Comparison of ENCODE assay signal across 13 cellular contexts in the genomic region with DNA sequence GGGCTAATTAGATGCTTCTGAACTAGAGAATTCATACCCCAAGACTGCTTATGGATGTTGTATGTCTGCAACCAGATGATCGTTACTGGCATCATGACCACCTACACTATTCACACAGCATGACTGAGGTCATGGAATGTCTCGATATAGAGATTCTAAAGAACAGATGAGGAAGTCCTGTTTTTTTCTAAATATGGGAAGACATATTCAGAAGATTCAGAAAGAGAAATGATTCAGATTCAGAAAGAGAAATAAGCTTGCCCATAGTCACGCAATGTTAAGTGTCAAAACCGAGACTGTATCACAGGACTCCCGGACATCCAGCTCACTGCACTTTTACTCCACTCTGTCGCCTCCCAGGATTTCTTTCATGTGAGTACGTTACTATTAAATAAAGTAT.
A peak's percentile ranks its signal among the peaks of the same experiment; 100 is the strongest.
DNase-seq lines count a peak whose midpoint lies in the region; ATAC-seq, FAIRE-seq and TF ChIP-seq lines count a peak whose summit lies in the region.
"Had no signal": no experiment of that assay in that cellular context is flagged by ENCODE, and none has a peak within 500 bp of the region (broad histone marks: within the 10 kb centered on the region; RNA-seq: fewer than 3 reads in every experiment).

No MANE protein-coding gene starts in this region.

- H3K9me3 Mint-ChIP-seq in activated CD4-positive, alpha-beta T cell treated with anti-CD3 and anti-CD28 coated beads, Interleukin-2, amount 10 ng/mL, durations not matched to agents 7 days and 5 days: no peaks in the 10 kb centered on the region
- H3K9me3 Mint-ChIP-seq: H9 had no signal

- no peak for TF ChIP-seq POLR2A in ovary (IDR thresholded peaks at IDR 0.05)

- TF ChIP-seq EP300 in ovary (IDR thresholded peaks at IDR 0.05): no peak

- H3K27ac Mint-ChIP-seq in activated CD4-positive, alpha-beta T cell treated with anti-CD3 and anti-CD28 coated beads, Interleukin-2, amount 10 ng/mL, durations not matched to agents 7 days and 5 days: peak overlapping the region; percentile 81
- H3K27ac Mint-ChIP-seq: H9 had no signal

- no peak overlapping the region for H3K4me3 ChIP-seq in keratinocyte (ENCODE audit: control insufficient read depth in 2 of 3, extremely low read depth in 1 of 3, insufficient read depth in 2 of 3, low read depth in 1 of 3, low read length in 3 of 3)
- H3K4me3 ChIP-seq in ovary: no peak overlapping the region
- H3K4me3 ChIP-seq: transverse colon had no signal

- CTCF ChIA-PET in activated CD4-positive, alpha-beta T cell treated with anti-CD3 and anti-CD28 coated beads, Interleukin-2, amount 10 ng/mL, durations not matched to agents 7 days and 5 days (lab: Charles Lee): interaction anchor here (0.8 to 4.0 kb wide), 7 partner anchors 10 to 23 kb away, joined by 3 to 21 read pairs (median 7); no protein-coding TSS in a partner anchor

- H3K9me3 ChIP-seq in keratinocyte (ENCODE audit: control insufficient read depth, low read depth, low read length) (no peaks in the 10 kb centered on the region), ovary (no peaks in the 10 kb centered on the region)
- H3K9me3 ChIP-seq: transverse colon had no signal

- no peak overlapping the region for H2AFZ ChIP-seq in keratinocyte (ENCODE audit: control insufficient read depth, low read length)

- H3K4me1 ChIP-seq in keratinocyte (ENCODE audit: control insufficient read depth, extremely low read depth, insufficient read depth, low read length) (peaks cover 64% of the 10 kb centered on the region), ovary (ENCODE audit: insufficient read depth) (no peaks in the 10 kb centered on the region)

- TF ChIP-seq CTCF in keratinocyte (optimal IDR thresholded peaks at IDR 0.05 in 1 of 3, IDR thresholded peaks at IDR 0.05 in 1 of 3, conservative IDR thresholded peaks at IDR 0.05 in 1 of 3; ENCODE audit: extremely low read depth in 1 of 3, insufficient read depth in 2 of 3, low read length in 3 of 3): no peak
- TF ChIP-seq CTCF in ovary (IDR thresholded peaks at IDR 0.05): no peak

- H3K27ac ChIP-seq in keratinocyte (ENCODE audit: control insufficient read depth, insufficient read depth, low read length) (no peak overlapping the region), ovary (no peak overlapping the region)
- H3K27ac ChIP-seq: transverse colon had no signal

- ATAC-seq in GM19455 (IDR thresholded peaks at IDR 0.05; ENCODE audit: unreplicated experiment) (peak; percentile 61), HG03280 (IDR thresholded peaks at IDR 0.05; ENCODE audit: unreplicated experiment) (peak; percentile 53), HG03469 (IDR thresholded peaks at IDR 0.05; ENCODE audit: unreplicated experiment) (no peak)

- H3K36me3 ChIP-seq in keratinocyte (ENCODE audit: control insufficient read depth in 2 of 2, extremely low read depth in 1 of 2, insufficient read depth in 2 of 2, low read length in 2 of 2) (no peaks in the 10 kb centered on the region), ovary (no peaks in the 10 kb centered on the region)
- H3K36me3 ChIP-seq: transverse colon had no signal

- peak overlapping the region; percentile 58 for H3K4me3 Mint-ChIP-seq in activated CD4-positive, alpha-beta T cell treated with anti-CD3 and anti-CD28 coated beads, Interleukin-2, amount 10 ng/mL, durations not matched to agents 7 days and 5 days
- H3K4me3 Mint-ChIP-seq: H9 had no signal

- POLR2A ChIA-PET in activated CD4-positive, alpha-beta T cell treated with anti-CD3 and anti-CD28 coated beads, Interleukin-2, amount 10 ng/mL, durations not matched to agents 7 days and 5 days (lab: Charles Lee): interaction anchor here (0.9 to 1.7 kb wide), 2 partner anchors 16 to 48 kb away, joined by 3 to 6 read pairs; no protein-coding TSS in a partner anchor

- FAIRE-seq in keratinocyte (lab: Jason Lieb, UNC): peak; percentile 44
- FAIRE-seq: colon had no signal

- no peak overlapping the region for H3K4me2 ChIP-seq in keratinocyte (ENCODE audit: control insufficient read depth, extremely low read depth, insufficient read depth, low read depth, low read length)

- WGBS in ovary, 3 donors: 93 to 96% (median 94%) methylated on average over 7 of the region's 7 CpGs

- H3K4me1 Mint-ChIP-seq in activated CD4-positive, alpha-beta T cell treated with anti-CD3 and anti-CD28 coated beads, Interleukin-2, amount 10 ng/mL, durations not matched to agents 7 days and 5 days: peaks cover 60% of the 10 kb centered on the region

- no peak overlapping the region for H3K9ac ChIP-seq in keratinocyte (ENCODE audit: control insufficient read depth, extremely low read depth, insufficient read depth, low read length)

- H4K20me1 ChIP-seq in keratinocyte (ENCODE audit: control insufficient read depth, extremely low read depth, insufficient read depth, low read length): no peaks in the 10 kb centered on the region

- H3K9me1 ChIP-seq in keratinocyte (ENCODE audit: control insufficient read depth, extremely low read depth, insufficient read depth, low read length): no peaks in the 10 kb centered on the region

- DNase-seq in activated CD4-positive, alpha-beta T cell treated with anti-CD3 and anti-CD28 coated beads, Interleukin-2, amount 10 ng/mL, durations not matched to agents 7 days and 5 days: no peak
- no peak for DNase-seq in activated CD4-positive, alpha-beta T cell treated with anti-CD3 and anti-CD28 coated beads for 1 hour
- no peak for DNase-seq in keratinocyte (ENCODE audit: low read depth, low spot score)
- no peak for DNase-seq in SW480 (ENCODE audit: low spot score)
- DNase-seq in ovary: no peak
- DNase-seq: activated naive CD4-positive, alpha-beta T cell treated with Interleukin-2 at 50 U/mL for 16 hours; H9; mesendoderm; transverse colon had no signal

- dilution Hi-C loops in keratinocyte (cut with MboI; ENCODE audit: extremely low pct_ligation_motif_present, low sequenced_read_pairs): no loop called here

- peaks cover 2% of the 10 kb centered on the region for H3K27me3 Mint-ChIP-seq in activated CD4-positive, alpha-beta T cell treated with anti-CD3 and anti-CD28 coated beads, Interleukin-2, amount 10 ng/mL, durations not matched to agents 7 days and 5 days

- H3K79me2 ChIP-seq in keratinocyte (ENCODE audit: control insufficient read depth, insufficient read depth, low read length): no peaks in the 10 kb centered on the region

- H3K27me3 ChIP-seq in keratinocyte (ENCODE audit: control insufficient read depth, extremely low read depth, insufficient read depth, low read length) (no peaks in the 10 kb centered on the region), ovary (no peaks in the 10 kb centered on the region)
- H3K27me3 ChIP-seq: transverse colon had no signal

- intact Hi-C loops in ovary (cut with DNase I): loop anchor here in 1 of 4 donors (5.0 kb wide), 1 partner anchor 714 kb away; no protein-coding TSS in a partner anchor

- peaks cover 11% of the 10 kb centered on the region for H3K36me3 Mint-ChIP-seq in activated CD4-positive, alpha-beta T cell treated with anti-CD3 and anti-CD28 coated beads, Interleukin-2, amount 10 ng/mL, durations not matched to agents 7 days and 5 days (ENCODE audit: low read depth)
